Comparison of ENCODE assay signal across 8 cellular contexts in genomic region chr1:52404116-52404974, GRCh38. TPM values are rescaled to one million over a fixed set of nuclear protein-coding genes. Genes with fewer than 3 reads are reported as not detected.
DNase-seq lines count a peak whose midpoint lies in the region; ATAC-seq and TF ChIP-seq lines count a peak whose summit lies in the region.

Gene ORC1 (minus strand): TSS chr1:52404423. CDS start chr1:52402223, 2,200 bp downstream.
Gene PRPF38A (plus strand): TSS chr1:52404602. CDS start chr1:52404750, 148 bp downstream.

- TF ChIP-seq CTCF in GM10266 (IDR thresholded peaks at IDR 0.05; ENCODE audit: control insufficient read depth, insufficient read depth, low read depth, missing control alignments) (peak; percentile 49), SK-N-SH (IDR thresholded peaks at IDR 0.05) (peak; percentile 57), testis (IDR thresholded peaks at IDR 0.05) (peak in 2 of 3 experiments; percentile 53 to 59)

- DNase-seq in GM10266 (ENCODE audit: extremely low spot score) (peak; percentile 94), NCI-H1048 (lab: John Stamatoyannopoulos, UW) (peak; percentile 99), SK-N-SH (peak; percentile 94), globus pallidus (ENCODE audit: low spot score) (peak; percentile 97), occipital lobe (lab: John Stamatoyannopoulos, UW) (peak; percentile 91), testis (peak; percentile 100)
- DNase-seq in activated naive CD4-positive, alpha-beta T cell treated with anti-CD3 and anti-CD28 coated beads, Interleukin-2, amount 50 U/mL, for 16 hours, result peak; percentile 98

- H3F3A ChIP-seq in SK-N-SH (replicated peaks; ENCODE audit: insufficient read depth), result no peaks in the 10 kb centered on the region

- intact Hi-C loops in testis (cut with DNase I; ENCODE audit: low total_unique reads), result no loop called here

- H3K9me3 ChIP-seq in SK-N-SH, result no peaks in the 10 kb centered on the region
- H3K9me3 ChIP-seq in testis, result no peaks in the 10 kb centered on the region

- no peak for TF ChIP-seq EP300 in SK-N-SH (IDR thresholded peaks at IDR 0.05; ENCODE audit: borderline replicate concordance in 1 of 2, low read depth in 1 of 2, low read length in 1 of 2)

- TF ChIP-seq POLR2A in testis (IDR thresholded peaks at IDR 0.05), result no peak

- H3K4me1 ChIP-seq in SK-N-SH (ENCODE audit: control insufficient read depth in 1 of 2, insufficient read depth in 2 of 2, low read depth in 1 of 2, low read length in 1 of 2), result peaks cover 6 to 14% of the 10 kb centered on the region in 2 experiments; a peak in 2 of 4 replicates
- H3K4me1 ChIP-seq in testis, result peaks cover 18% of the 10 kb centered on the region

- H2AFZ ChIP-seq in SK-N-SH (ENCODE audit: low read depth), result peak within 1 kb of the TSS; percentile 91

- H3K9me2 ChIP-seq in SK-N-SH, result no peaks in the 10 kb centered on the region

- H3K36me3 ChIP-seq in SK-N-SH (replicated peaks in 1 of 2; ENCODE audit: control insufficient read depth in 1 of 2, insufficient read depth in 2 of 2, low read length in 1 of 2), result peaks cover 27 to 28% of the 10 kb centered on the region in 2 experiments
- no peaks in the 10 kb centered on the region for H3K36me3 ChIP-seq in testis (ENCODE audit: low read depth, missing control alignments)

- POLR2A ChIA-PET in SK-N-SH (lab: Yijun Ruan, JAX), result interaction anchor here (0.6 to 1.2 kb wide), 5 partner anchors 11 to 349 kb away, joined by 3 to 4 read pairs (median 3); partner anchors contain the start of gene TUT4

- H3K4me2 ChIP-seq in SK-N-SH, result peak within 1 kb of the TSS; percentile 79

- no peaks in the 10 kb centered on the region for H4K20me1 ChIP-seq in SK-N-SH (ENCODE audit: insufficient read depth)

- ATAC-seq in HG02588 (IDR thresholded peaks at IDR 0.05; ENCODE audit: unreplicated experiment), result peak; percentile 91

- 2% methylated on average over 48 of the region's 57 CpGs for WGBS in SK-N-SH (ENCODE audit: low lambda C conversion rate)
- 0% methylated on average over 53 to 57 of the region's 57 CpGs for WGBS in testis, 2 donors

- peak within 1 kb of the TSS; percentile 92 for H3K9ac ChIP-seq in SK-N-SH

- no peaks in the 10 kb centered on the region for H3K27me3 ChIP-seq in SK-N-SH (ENCODE audit: insufficient read depth)
- H3K27me3 ChIP-seq in testis, result no peaks in the 10 kb centered on the region

- H3K4me3 ChIP-seq in SK-N-SH (ENCODE audit: low read depth in 2 of 2, low read length in 1 of 2), result peak within 1 kb of the TSS; percentile 92 to 97
- peak within 1 kb of the TSS; percentile 88 to 99 for H3K4me3 ChIP-seq in testis

- peaks cover 55% of the 10 kb centered on the region for H3K79me2 ChIP-seq in SK-N-SH (ENCODE audit: insufficient read depth)

- H3K27ac ChIP-seq in SK-N-SH (ENCODE audit: low read depth in 2 of 2, low read length in 1 of 2) (peak within 1 kb of the TSS; percentile 92 to 95), testis (peak within 1 kb of the TSS; percentile 91 to 95)

- CTCF ChIA-PET in SK-N-SH (lab: Yijun Ruan, JAX), result interaction anchor here (0.5 to 2.4 kb wide), 8 partner anchors 9 to 307 kb away, joined by 3 to 14 read pairs (median 4); no protein-coding TSS in a partner anchor

- TF ChIP-seq RAD21 in SK-N-SH (IDR thresholded peaks at IDR 0.05; ENCODE audit: low read length), result no peak

TF ChIP-seq in SK-N-SH, 30 proteins besides CTCF, POLR2A, EP300 and RAD21 (continues in another document):
- TF ChIP-seq SMC3 (IDR thresholded peaks at IDR 0.05; ENCODE audit: low read depth, low read length) (no peak), POLR2AphosphoS5 (IDR thresholded peaks at IDR 0.05; ENCODE audit: low read depth, low read length) (peak; percentile 98), RCOR1 (IDR thresholded peaks at IDR 0.05; ENCODE audit: low read length) (no peak), TEAD4 (IDR thresholded peaks at IDR 0.05; ENCODE audit: borderline replicate concordance, insufficient read depth) (no peak), MEF2A (IDR thresholded peaks at IDR 0.05; ENCODE audit: borderline replicate concordance, low read depth) (no peak), GATA2 (CRISPR knock-in tag; IDR thresholded peaks at IDR 0.05) (no peak), JUND (IDR thresholded peaks at IDR 0.05) (no peak), USF1 (IDR thresholded peaks at IDR 0.05; ENCODE audit: borderline replicate concordance, low read depth) (no peak), RFX5 (IDR thresholded peaks at IDR 0.05; ENCODE audit: low read length) (peak; percentile 65; the same call in 1 of the 2 replicates), FOXM1 (IDR thresholded peaks at IDR 0.05; ENCODE audit: low read depth) (no peak), MAX (IDR thresholded peaks at IDR 0.05; ENCODE audit: low read depth) (peak; percentile 81), ELF1 (IDR thresholded peaks at IDR 0.05) (peak; percentile 64; the same call in 1 of the 2 replicates), REST (IDR thresholded peaks at IDR 0.05; ENCODE audit: low read depth, low read length) (no peak), YY1 (IDR thresholded peaks at IDR 0.05; ENCODE audit: low read depth) (peak; percentile 95), SIN3A (IDR thresholded peaks at IDR 0.05; ENCODE audit: borderline replicate concordance, low read depth, low read length) (peak; percentile 88; the same call in 1 of the 2 replicates), EZH2phosphoT487 (IDR thresholded peaks at IDR 0.05; ENCODE audit: borderline replicate concordance, low read depth) (no peak), RXRA (IDR thresholded peaks at IDR 0.05; ENCODE audit: borderline replicate concordance, low read depth) (no peak), ZBTB33 (IDR thresholded peaks at IDR 0.05; ENCODE audit: borderline replicate concordance, low read depth) (no peak)

RNA-seq across cellular contexts. Expression of gene ORC1, which starts in this region (rescaled TPM):
- 4.9 and 5.2 TPM in 2 replicates for polyA plus RNA-seq in SK-N-SH (2012; rRNA removed)
- polyA plus RNA-seq in SK-N-SH (2012; cell fraction: cytosol; rRNA removed), result 3.8 and 5.1 TPM in 2 replicates
- 3.9 and 4.9 TPM in 2 replicates for polyA plus RNA-seq in SK-N-SH (2012; cell fraction: nucleus; rRNA removed)
- total RNA-seq in occipital lobe, result 0.94 TPM
- total RNA-seq in testis, result 1 to 10 TPM; 5.7 to 6.9 TPM
- polyA plus RNA-seq in testis (ENCODE audit: insufficient read depth, low read depth, low replicate concordance), result 6.4 TPM

RNA-seq across cellular contexts. Expression of gene PRPF38A, which starts in this region (rescaled TPM):
- polyA plus RNA-seq in SK-N-SH (2012; rRNA removed), result 20.4 and 24.3 TPM in 2 replicates
- polyA plus RNA-seq in SK-N-SH (2012; cell fraction: cytosol; rRNA removed), result 13.8 and 16.8 TPM in 2 replicates
- 45.4 and 52.8 TPM in 2 replicates for polyA plus RNA-seq in SK-N-SH (2012; cell fraction: nucleus; rRNA removed)
- total RNA-seq in occipital lobe, result 19.5 TPM
- 10 to 100 TPM; 34.7 to 43.1 TPM for total RNA-seq in testis
- polyA plus RNA-seq in testis (ENCODE audit: insufficient read depth, low read depth, low replicate concordance), result 68.4 TPM

Comparison
In these comparisons a context has a peak if more than half of its experiments do, and no peak if none do; other contexts are left out.
1. Peak in every context shown above with its lines: DNase-seq, ATAC-seq, H3K4me3 ChIP-seq and H3K27ac ChIP-seq.